In the genomic region with DNA sequence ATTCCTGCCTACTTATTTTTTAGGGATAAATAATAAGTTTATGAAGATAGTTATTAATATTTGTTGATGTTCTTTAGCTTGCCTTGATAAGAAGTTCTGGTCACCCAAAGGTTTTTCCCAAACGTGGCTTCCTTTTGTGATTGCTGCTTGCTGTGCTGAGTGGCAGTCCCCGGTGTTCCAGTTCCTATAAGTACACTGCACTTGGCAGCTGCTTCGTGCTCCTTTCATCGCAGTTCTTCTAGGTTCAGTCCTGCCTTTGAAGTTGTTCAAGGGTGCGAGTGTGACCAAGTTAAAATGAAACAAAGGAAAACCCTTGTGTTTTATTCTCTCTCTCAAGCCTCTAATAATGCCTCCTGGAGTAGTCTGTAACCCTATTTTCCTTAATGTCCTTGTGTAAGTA, we compare ENCODE assay signal across 1 cellular context.
TF ChIP-seq lines count a peak whose summit lies in the region.

No MANE protein-coding gene starts in this region.

TF ChIP-seq in GM12878, 131 proteins besides CTCF, POLR2A, EP300 and RAD21 (continued from another document):
- TF ChIP-seq, protein P1, sequence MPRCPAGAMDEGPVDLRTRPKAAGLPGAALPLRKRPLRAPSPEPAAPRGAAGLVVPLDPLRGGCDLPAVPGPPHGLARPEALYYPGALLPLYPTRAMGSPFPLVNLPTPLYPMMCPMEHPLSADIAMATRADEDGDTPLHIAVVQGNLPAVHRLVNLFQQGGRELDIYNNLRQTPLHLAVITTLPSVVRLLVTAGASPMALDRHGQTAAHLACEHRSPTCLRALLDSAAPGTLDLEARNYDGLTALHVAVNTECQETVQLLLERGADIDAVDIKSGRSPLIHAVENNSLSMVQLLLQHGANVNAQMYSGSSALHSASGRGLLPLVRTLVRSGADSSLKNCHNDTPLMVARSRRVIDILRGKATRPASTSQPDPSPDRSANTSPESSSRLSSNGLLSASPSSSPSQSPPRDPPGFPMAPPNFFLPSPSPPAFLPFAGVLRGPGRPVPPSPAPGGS (IDR thresholded peaks at IDR 0.05; ENCODE audit: borderline replicate concordance, insufficient read depth, low read depth, low read length, poor library complexity, severe bottlenecking), result no peak
- no peak for TF ChIP-seq FOS (IDR thresholded peaks at IDR 0.05; ENCODE audit: borderline replicate concordance, extremely low read depth, insufficient read length)
- no peak for TF ChIP-seq POU2F2 (IDR thresholded peaks at IDR 0.05; ENCODE audit: borderline replicate concordance, low read depth, low read length)
- TF ChIP-seq LARP7 (IDR thresholded peaks at IDR 0.05), result no peak
- no peak for TF ChIP-seq FOXK2 (IDR thresholded peaks at IDR 0.05)
- TF ChIP-seq CHD1 (IDR thresholded peaks at IDR 0.05; ENCODE audit: low read depth, low read length), result no peak
- TF ChIP-seq, protein P2, sequence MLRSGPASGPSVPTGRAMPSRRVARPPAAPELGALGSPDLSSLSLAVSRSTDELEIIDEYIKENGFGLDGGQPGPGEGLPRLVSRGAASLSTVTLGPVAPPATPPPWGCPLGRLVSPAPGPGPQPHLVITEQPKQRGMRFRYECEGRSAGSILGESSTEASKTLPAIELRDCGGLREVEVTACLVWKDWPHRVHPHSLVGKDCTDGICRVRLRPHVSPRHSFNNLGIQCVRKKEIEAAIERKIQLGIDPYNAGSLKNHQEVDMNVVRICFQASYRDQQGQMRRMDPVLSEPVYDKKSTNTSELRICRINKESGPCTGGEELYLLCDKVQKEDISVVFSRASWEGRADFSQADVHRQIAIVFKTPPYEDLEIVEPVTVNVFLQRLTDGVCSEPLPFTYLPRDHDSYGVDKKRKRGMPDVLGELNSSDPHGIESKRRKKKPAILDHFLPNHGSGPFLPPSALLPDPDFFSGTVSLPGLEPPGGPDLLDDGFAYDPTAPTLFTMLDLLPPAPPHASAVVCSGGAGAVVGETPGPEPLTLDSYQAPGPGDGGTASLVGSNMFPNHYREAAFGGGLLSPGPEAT (IDR thresholded peaks at IDR 0.05; ENCODE audit: low read depth), result no peak
